Comparison of ENCODE assay signal across 22 cellular contexts in the genomic region with DNA sequence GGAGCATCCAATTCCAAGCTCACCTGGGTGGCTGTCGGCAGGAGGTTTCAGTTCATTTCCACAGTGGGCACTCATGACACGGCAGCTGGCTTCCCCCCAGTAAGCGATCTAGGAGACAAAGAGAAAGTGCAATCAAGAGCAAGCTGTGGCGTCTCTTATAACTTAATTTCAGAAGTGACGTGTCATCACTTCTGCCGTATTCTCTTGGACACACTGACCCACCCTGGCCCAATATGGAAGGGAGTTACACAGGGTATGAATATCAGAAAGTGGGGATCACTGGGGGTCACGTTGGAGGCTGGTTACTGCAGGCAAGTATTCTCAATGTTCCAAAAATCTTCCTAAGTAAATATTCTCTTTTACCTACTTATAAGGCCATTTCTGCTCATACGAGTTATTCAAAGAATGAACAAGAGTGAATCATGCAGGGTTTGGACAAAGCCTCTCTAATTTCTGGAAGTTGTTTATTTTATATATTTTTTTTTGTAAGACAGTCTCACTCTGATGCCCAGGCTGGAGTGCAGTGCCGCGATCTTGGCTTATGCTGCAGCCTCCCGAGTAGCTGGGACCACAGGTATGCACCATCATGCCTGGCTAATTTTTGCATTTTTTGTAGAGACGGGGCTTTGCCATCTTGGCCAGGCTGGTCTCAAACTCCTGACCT. TPM values are rescaled to one million over a fixed set of nuclear protein-coding genes. Genes with fewer than 3 reads are reported as not detected.
DNase-seq lines count a peak whose midpoint lies in the region; ATAC-seq and TF ChIP-seq lines count a peak whose summit lies in the region.
"Had no signal": no experiment of that assay in that cellular context is flagged by ENCODE, and none has a peak within 500 bp of the region (broad histone marks: within the 10 kb centered on the region; RNA-seq: fewer than 3 reads in every experiment).

No MANE protein-coding gene starts in this region.

- no peak for TF ChIP-seq CTCF in IMR-90 (conservative IDR thresholded peaks at IDR 0.05; ENCODE audit: low read depth, low read length)
- TF ChIP-seq CTCF in osteocyte (IDR thresholded peaks at IDR 0.05), result no peak
- no peak for TF ChIP-seq CTCF in spleen (IDR thresholded peaks at IDR 0.05 in 8 of 11, conservative IDR thresholded peaks at IDR 0.05 in 3 of 11)

- peak overlapping the region; percentile 95 for H3K18ac ChIP-seq in IMR-90 (ENCODE audit: low read depth, low read length)

- H3K56ac ChIP-seq in IMR-90 (ENCODE audit: extremely low read depth, insufficient read depth, low read length), result peak overlapping the region; percentile 86

- H2AFZ ChIP-seq in IMR-90 (replicated peaks; ENCODE audit: low read length, poor library complexity), result peak overlapping the region; percentile 84

- no peaks in the 10 kb centered on the region for H3K27me3 ChIP-seq in IMR-90 (ENCODE audit: control insufficient read depth, insufficient read depth, low read length)
- no peaks in the 10 kb centered on the region for H3K27me3 ChIP-seq in spleen (replicated peaks in 1 of 7)
- H3K27me3 ChIP-seq: ascending aorta; BLaER1 treated with 17β-estradiol and CSF1 and Interleukin-3, amounts not matched to agents 10 nM and 100 nM; heart right ventricle; Peyer's patch had no signal

- peak overlapping the region; percentile 98 for H2BK120ac ChIP-seq in IMR-90 (ENCODE audit: low read depth, low read length)

- peaks cover 14% of the 10 kb centered on the region for H3K4me1 Mint-ChIP-seq in osteocyte (ENCODE audit: unreplicated experiment)
- H3K4me1 Mint-ChIP-seq: activated B cell treated with CpG ODN at 0.5 μM for 24 hours; stimulated activated naive B cell treated with anti-CD40 and anti-IgM and Interleukin-4, amounts not matched to agents 10 μg/mL and 1 μg/mL and 100 μg/mL, for 72 hours had no signal

- CTCF ChIA-PET in IMR-90 (lab: Yijun Ruan, JAX), result interaction anchor here (0.6 to 1.2 kb wide), 3 partner anchors 15 to 52 kb away, joined by 3 to 7 read pairs (median 4); no protein-coding TSS in a partner anchor

- H3K14ac ChIP-seq in IMR-90 (replicated peaks; ENCODE audit: low read depth, low read length), result peak overlapping the region; percentile 95

- H3K4me3 ChIP-seq in IMR-90 (ENCODE audit: insufficient read depth, low read depth, low read length), result no peak overlapping the region
- no peak overlapping the region for H3K4me3 ChIP-seq in spleen
- H3K4me3 ChIP-seq: ascending aorta; BLaER1 treated with 17β-estradiol and CSF1 and Interleukin-3, amounts not matched to agents 10 nM and 100 nM; heart right ventricle; Peyer's patch; SK-N-MC; thoracic aorta had no signal

- H3K27me3 Mint-ChIP-seq in osteocyte (ENCODE audit: unreplicated experiment), result no peaks in the 10 kb centered on the region
- H3K27me3 Mint-ChIP-seq: activated B cell treated with CpG ODN at 0.5 μM for 24 hours; activated CD8-positive, alpha-beta T cell treated with anti-CD3 and anti-CD28 coated beads for 36 hours; activated T-cell treated with anti-CD3 and anti-CD28 coated beads, Interleukin-2, amount 50 U/mL, for 24 hours; stimulated activated naive B cell treated with anti-CD40 and anti-IgM and Interleukin-4, amounts not matched to agents 10 μg/mL and 1 μg/mL and 100 μg/mL, for 72 hours had no signal

- H3K36me3 ChIP-seq in IMR-90 (ENCODE audit: control insufficient read depth, insufficient read depth, low read length) (no peaks in the 10 kb centered on the region), spleen (no peaks in the 10 kb centered on the region)
- H3K36me3 ChIP-seq: ascending aorta; BLaER1 treated with 17β-estradiol and CSF1 and Interleukin-3, amounts not matched to agents 10 nM and 100 nM; heart right ventricle; Peyer's patch; thoracic aorta had no signal

- dilution Hi-C loops in IMR-90 (cut with HindIII; ENCODE audit: low sequenced_read_pairs, unreplicated experiment), result no loop called here

- H2AK9ac ChIP-seq in IMR-90 (replicated peaks; ENCODE audit: low read depth, low read length, poor library complexity), result peak overlapping the region; percentile 59

- H3K9ac ChIP-seq in IMR-90 (ENCODE audit: low read depth, low read length), result peak overlapping the region; percentile 59
- H3K9ac ChIP-seq: BLaER1 treated with 17β-estradiol and CSF1 and Interleukin-3, amounts not matched to agents 10 nM and 100 nM had no signal

- peak; percentile 85 for ATAC-seq in IMR-90 (ENCODE audit: low read depth)
- ATAC-seq: activated CD8-positive, alpha-beta T cell treated with anti-CD3 and anti-CD28 coated beads for 36 hours; heart right ventricle; left ventricle myocardium superior; stimulated activated naive B cell treated with anti-CD40 and anti-IgM and Interleukin-4, amounts not matched to agents 10 μg/mL and 1 μg/mL and 100 μg/mL, for 72 hours had no signal

- peak overlapping the region; percentile 98 for H2BK20ac ChIP-seq in IMR-90 (ENCODE audit: low read depth, low read length)

- no TSS peak for BruUV-seq in IMR-90 (replicated peaks; lab: Mats Ljungman, UMichigan)

- H4K5ac ChIP-seq in IMR-90 (ENCODE audit: low read depth, low read length), result peak overlapping the region; percentile 44

- TF ChIP-seq POLR2A in IMR-90 (IDR thresholded peaks at IDR 0.05; ENCODE audit: low read depth, low read length) (no peak), spleen (IDR thresholded peaks at IDR 0.05) (no peak)

- H3K4me1 ChIP-seq in IMR-90 (ENCODE audit: control insufficient read depth, insufficient read depth, low read length) (peaks cover 5% of the 10 kb centered on the region), spleen (no peaks in the 10 kb centered on the region)
- H3K4me1 ChIP-seq: ascending aorta; BLaER1 treated with 17β-estradiol and CSF1 and Interleukin-3, amounts not matched to agents 10 nM and 100 nM; heart right ventricle; Peyer's patch had no signal

- no peaks in the 10 kb centered on the region for H3K79me1 ChIP-seq in IMR-90 (ENCODE audit: low read depth in 1 of 2, low read length in 2 of 2)

- WGBS in IMR-90 (ENCODE audit: extremely low coverage in 2 of 2, insufficient read length in 1 of 2), 2 experiments, result 20% methylated on average over 3 of the region's 12 CpGs; no CpG with 5 or more reads in 1 of the 2 experiments
- 74 to 91% (median 84%) methylated on average over 12 of the region's 12 CpGs for WGBS in spleen, 5 donors

- no peaks in the 10 kb centered on the region for H3K36me3 Mint-ChIP-seq in osteocyte (ENCODE audit: unreplicated experiment)
- H3K36me3 Mint-ChIP-seq: stimulated activated naive B cell treated with anti-CD40 and anti-IgM and Interleukin-4, amounts not matched to agents 10 μg/mL and 1 μg/mL and 100 μg/mL, for 72 hours had no signal

- no peak overlapping the region for H3K4me3 Mint-ChIP-seq in osteocyte (ENCODE audit: unreplicated experiment)
- H3K4me3 Mint-ChIP-seq: activated B cell treated with CpG ODN at 0.5 μM for 24 hours; activated CD8-positive, alpha-beta T cell treated with anti-CD3 and anti-CD28 coated beads for 36 hours; activated naive CD4-positive, alpha-beta T cell treated with anti-CD3 and anti-CD28 coated beads for 36 hours; activated T-cell treated with anti-CD3 and anti-CD28 coated beads, Interleukin-2, amount 50 U/mL, for 24 hours; nephron progenitor cell; stimulated activated naive B cell treated with anti-CD40 and anti-IgM and Interleukin-4, amounts not matched to agents 10 μg/mL and 1 μg/mL and 100 μg/mL, for 72 hours had no signal

- no peak for TF ChIP-seq RAD21 in IMR-90 (IDR thresholded peaks at IDR 0.05; ENCODE audit: low read length)

- no peaks in the 10 kb centered on the region for H4K20me1 ChIP-seq in IMR-90 (ENCODE audit: insufficient read depth, low read length)
- H4K20me1 ChIP-seq: BLaER1 treated with 17β-estradiol and CSF1 and Interleukin-3, amounts not matched to agents 10 nM and 100 nM had no signal

- H3K23ac ChIP-seq in IMR-90 (ENCODE audit: low read depth, low read length), result peak overlapping the region; percentile 64

- H2BK5ac ChIP-seq in IMR-90 (ENCODE audit: low read depth, low read length, poor library complexity, severe bottlenecking), result peak overlapping the region; percentile 84

- H3K9me3 Mint-ChIP-seq in osteocyte (ENCODE audit: unreplicated experiment), result no peaks in the 10 kb centered on the region
- H3K9me3 Mint-ChIP-seq: activated CD8-positive, alpha-beta T cell treated with anti-CD3 and anti-CD28 coated beads for 36 hours; activated naive CD4-positive, alpha-beta T cell treated with anti-CD3 and anti-CD28 coated beads for 36 hours had no signal

- H2BK15ac ChIP-seq in IMR-90 (ENCODE audit: low read depth, low read length), result peak overlapping the region; percentile 74; the same call in 2 of the 3 replicates

- peak overlapping the region; percentile 95 for H3K4ac ChIP-seq in IMR-90 (ENCODE audit: low read depth, low read length)

- H3K27ac Mint-ChIP-seq in osteocyte (ENCODE audit: unreplicated experiment), result peak overlapping the region; percentile 70
- H3K27ac Mint-ChIP-seq: activated B cell treated with CpG ODN at 0.5 μM for 24 hours; activated CD8-positive, alpha-beta T cell treated with anti-CD3 and anti-CD28 coated beads for 36 hours; activated naive CD4-positive, alpha-beta T cell treated with anti-CD3 and anti-CD28 coated beads for 36 hours; activated T-cell treated with anti-CD3 and anti-CD28 coated beads, Interleukin-2, amount 50 U/mL, for 24 hours; nephron progenitor cell; stimulated activated naive B cell treated with anti-CD40 and anti-IgM and Interleukin-4, amounts not matched to agents 10 μg/mL and 1 μg/mL and 100 μg/mL, for 72 hours had no signal

- DNase-seq in AG20443 (ENCODE audit: low spot score) (peak; percentile 23), IMR-90 (peak; percentile 73), astrocyte of the hippocampus (ENCODE audit: low read depth, low spot score) (peak; percentile 65), osteocyte (ENCODE audit: extremely low spot score, unreplicated experiment) (no peak), HUDEP-2 (lab: John Stamatoyannopoulos, UW; ENCODE audit: unreplicated experiment in 76 of 76) (no peak), spleen (no peak)
- no peak for DNase-seq in activated naive CD4-positive, alpha-beta T cell treated with Interleukin-2 at 50 U/mL for 16 hours
- DNase-seq: activated B cell treated with CpG ODN at 0.5 μM for 24 hours; activated CD8-positive, alpha-beta T cell treated with anti-CD3 and anti-CD28 coated beads for 36 hours; activated naive CD4-positive, alpha-beta T cell treated with anti-CD3 and anti-CD28 coated beads for 36 hours; activated T-cell treated with anti-CD3 and anti-CD28 coated beads, Interleukin-2, amount 50 U/mL, for 24 hours; heart right ventricle; KBM-7; left ventricle myocardium superior; NCI-H187 treated with DMSO at 0.1 percent for 48 hours; nephron progenitor cell; Peyer's patch; stimulated activated naive B cell treated with anti-CD40 and anti-IgM and Interleukin-4, amounts not matched to agents 10 μg/mL and 1 μg/mL and 100 μg/mL, for 72 hours had no signal

- in situ Hi-C loops in IMR-90 (cut with MboI; ENCODE audit: low sequenced_read_pairs), result no loop called here

- peak overlapping the region; percentile 94 for H3K27ac ChIP-seq in IMR-90 (ENCODE audit: insufficient read depth, low read length)
- no peak overlapping the region for H3K27ac ChIP-seq in spleen
- H3K27ac ChIP-seq: ascending aorta; BLaER1 treated with 17β-estradiol and CSF1 and Interleukin-3, amounts not matched to agents 10 nM and 100 nM; heart right ventricle; Peyer's patch; SK-N-MC; thoracic aorta had no signal

- H3K9me3 ChIP-seq in IMR-90 (ENCODE audit: control insufficient read depth, insufficient read depth, low read length), result no peaks in the 10 kb centered on the region
- H3K9me3 ChIP-seq in spleen, result no peaks in the 10 kb centered on the region
- H3K9me3 ChIP-seq: ascending aorta, Peyer's patch, thoracic aorta had no signal

- POLR2A ChIA-PET in IMR-90 (lab: Charles Lee; ENCODE audit: unreplicated experiment), result no interaction called here

- intact Hi-C loops in IMR-90 (cut with micrococcal nuclease) (no loop called here), spleen (cut with DNase I; ENCODE audit: low total_unique reads) (no loop called here)

- H4K8ac ChIP-seq in IMR-90 (ENCODE audit: low read depth in 2 of 2, low read length in 2 of 2), result peak overlapping the region; percentile 85 to 88

- H3K4me2 ChIP-seq in IMR-90 (ENCODE audit: low read depth, low read length), result peak overlapping the region; percentile 77
- H3K4me2 ChIP-seq: BLaER1 treated with 17β-estradiol and CSF1 and Interleukin-3, amounts not matched to agents 10 nM and 100 nM had no signal

- peaks cover 7% of the 10 kb centered on the region for H3K9me1 ChIP-seq in IMR-90 (ENCODE audit: insufficient read depth, low read length)

- peak overlapping the region; percentile 80 for H2AK5ac ChIP-seq in IMR-90 (ENCODE audit: low read depth, low read length)

- H4K91ac ChIP-seq in IMR-90 (ENCODE audit: insufficient read depth, low read depth, low read length), result peak overlapping the region; percentile 85

RNA-seq across cellular contexts. Expression of gene GREM2, which starts 46.5 kb away (rescaled TPM):
- total RNA-seq in IMR-90 (2012; rRNA removed), result 3.0 and 5.0 TPM in 2 replicates
- polyA plus RNA-seq in IMR-90 (2012; rRNA removed), result 14.2 and 15.9 TPM in 2 replicates
- 6.1 and 10.8 TPM in 2 replicates for polyA plus RNA-seq in IMR-90 (2012; cell fraction: cytosol; rRNA removed)
- 3.0 and 8.9 TPM in 2 replicates for polyA plus RNA-seq in IMR-90 (2012; cell fraction: nucleus; rRNA removed; ENCODE audit: low replicate concordance)
- not detected in 2 replicates for total RNA-seq in osteocyte
- total RNA-seq in spleen, result 1 to 10 TPM in 2 of 7 donors, under 1 TPM in 5; 0.34 to 1.5 (median 0.85) TPM
- under 1 TPM; 0.22 to 0.46 (median 0.45) TPM for polyA plus RNA-seq in spleen
- total RNA-seq: activated B cell treated with CpG ODN at 0.5 μM for 24 hours; activated CD8-positive, alpha-beta T cell treated with anti-CD3 and anti-CD28 coated beads for 36 hours; ascending aorta; left ventricle myocardium superior had no signal

Comparison
In these comparisons a context has a peak if more than half of its experiments do, and no peak if none do; other contexts are left out.
1. DNase-seq: peak in AG20443 (single experiment), IMR-90 (single experiment) and astrocyte of the hippocampus (single experiment); none in osteocyte (single experiment), HUDEP-2 (0 of 76), activated naive CD4-positive, alpha-beta T cell treated with Interleukin-2 at 50 U/mL for 16 hours (single experiment) and spleen (single experiment).